13 cellular contexts compared by ENCODE assay signal in genomic region chr4:109682875-109683274, GRCh38.
"Had no signal": no experiment of that assay in that cellular context is flagged by ENCODE, and none has a peak within 500 bp of the region (broad histone marks: within the 10 kb centered on the region; RNA-seq: fewer than 3 reads in every experiment).

No MANE protein-coding gene starts in this region.

- ATAC-seq: effector memory CD8-positive, alpha-beta T cell had no signal

- H3K4me3 ChIP-seq: hepatocyte, tibial artery, uterus had no signal

- H3K9me3 Mint-ChIP-seq: activated CD4-positive, alpha-beta T cell treated with anti-CD3 and anti-CD28 coated beads, Interleukin-2, amount 10 ng/mL, durations not matched to agents 24 days and 14 days; activated naive CD4-positive, alpha-beta T cell treated with anti-CD3 and anti-CD28 coated beads, Interleukin-2, amount 50 U/mL, for 72 hours; dendritic cell treated with granulocyte-macrophage colony-stimulating factor and Interleukin-4, amounts not matched to agents 40 ng/mL and 50 ng/mL, for 4 days; effector memory CD8-positive, alpha-beta T cell had no signal

- H3K27me3 Mint-ChIP-seq: activated CD4-positive, alpha-beta T cell treated with anti-CD3 and anti-CD28 coated beads, Interleukin-2, amount 10 ng/mL, durations not matched to agents 24 days and 14 days; dendritic cell treated with granulocyte-macrophage colony-stimulating factor and Interleukin-4, amounts not matched to agents 40 ng/mL and 50 ng/mL, for 4 days; effector memory CD8-positive, alpha-beta T cell had no signal

- H3K4me3 Mint-ChIP-seq: activated CD4-positive, alpha-beta T cell treated with anti-CD3 and anti-CD28 coated beads, Interleukin-2, amount 10 ng/mL, durations not matched to agents 24 days and 14 days; dendritic cell treated with granulocyte-macrophage colony-stimulating factor and Interleukin-4, amounts not matched to agents 40 ng/mL and 50 ng/mL, for 4 days; effector memory CD8-positive, alpha-beta T cell had no signal

- H3K27me3 ChIP-seq: hepatocyte, tibial artery, uterus had no signal

- DNase-seq: activated CD4-positive, alpha-beta T cell treated with anti-CD3 and anti-CD28 coated beads, Interleukin-2, amount 10 ng/mL, durations not matched to agents 24 days and 14 days; anterior cingulate cortex; cerebellar nuclear complex; effector memory CD8-positive, alpha-beta T cell; posterior cingulate gyrus; stimulated activated CD4-positive, alpha-beta T cell treated with anti-CD3 and anti-CD28 coated beads, Interleukin-15, amount 100 ng/mL, for 24 hours; stimulated activated CD4-positive, alpha-beta T cell treated with anti-CD3 and anti-CD28 coated beads, Interleukin-4, amount 100 ng/mL, for 24 hours; tibial artery; uterus; WERI-Rb-1 had no signal

- H3K27ac Mint-ChIP-seq: activated CD4-positive, alpha-beta T cell treated with anti-CD3 and anti-CD28 coated beads, Interleukin-2, amount 10 ng/mL, durations not matched to agents 24 days and 14 days; dendritic cell treated with granulocyte-macrophage colony-stimulating factor and Interleukin-4, amounts not matched to agents 40 ng/mL and 50 ng/mL, for 4 days had no signal

- H3K36me3 ChIP-seq: uterus, WERI-Rb-1 had no signal

- H3K9me3 ChIP-seq: tibial artery, uterus had no signal

- H3K4me1 ChIP-seq: tibial artery, uterus had no signal
